In the genomic region with DNA sequence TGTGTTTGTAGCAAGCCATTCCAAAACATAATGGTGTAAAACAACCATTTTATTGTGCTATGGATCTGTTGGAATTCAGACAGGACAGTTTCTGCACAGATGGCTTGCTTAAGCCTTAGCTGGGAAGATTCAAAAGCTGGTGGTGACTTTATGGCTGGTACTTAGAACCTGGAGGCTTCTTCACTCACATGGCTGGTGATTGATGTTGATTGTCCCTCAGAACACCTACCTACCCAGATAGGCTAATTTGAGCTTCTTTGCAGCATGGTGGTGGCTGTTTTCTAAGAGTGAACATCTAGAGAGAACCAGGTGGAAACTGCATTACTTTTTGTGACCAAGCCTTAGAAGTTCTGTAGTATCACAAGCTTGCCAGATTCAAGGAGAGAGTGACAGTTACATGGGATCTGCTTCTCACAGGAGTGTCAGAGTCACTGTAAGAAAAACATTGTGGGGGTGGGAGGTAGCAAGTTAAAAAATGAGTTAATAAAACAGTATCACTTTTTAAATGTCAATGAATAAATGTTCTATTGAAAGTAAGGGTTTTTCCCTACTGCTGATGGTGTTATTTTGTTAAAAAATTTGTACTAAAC, we compare ENCODE assay signal across 2 cellular contexts.
TF ChIP-seq lines count a peak whose summit lies in the region.

No MANE protein-coding gene starts in this region.

TF ChIP-seq in HepG2, 621 proteins besides CTCF, POLR2A, EP300 and RAD21:
- TF ChIP-seq ZNF766 (CRISPR knock-in tag; IDR thresholded peaks at IDR 0.05; ENCODE audit: borderline replicate concordance) (no peak), FOXK1 (CRISPR knock-in tag; IDR thresholded peaks at IDR 0.05; ENCODE audit: borderline replicate concordance, low read depth) (no peak), PHF5A (CRISPR knock-in tag; IDR thresholded peaks at IDR 0.05; ENCODE audit: low read depth, unreplicated experiment) (no peak), DZIP1 (CRISPR knock-in tag; IDR thresholded peaks at IDR 0.05) (no peak)
- TF ChIP-seq, protein P1, sequence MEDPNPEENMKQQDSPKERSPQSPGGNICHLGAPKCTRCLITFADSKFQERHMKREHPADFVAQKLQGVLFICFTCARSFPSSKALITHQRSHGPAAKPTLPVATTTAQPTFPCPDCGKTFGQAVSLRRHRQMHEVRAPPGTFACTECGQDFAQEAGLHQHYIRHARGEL (CRISPR knock-in tag; IDR thresholded peaks at IDR 0.05) = no peak
- TF ChIP-seq, protein P2, sequence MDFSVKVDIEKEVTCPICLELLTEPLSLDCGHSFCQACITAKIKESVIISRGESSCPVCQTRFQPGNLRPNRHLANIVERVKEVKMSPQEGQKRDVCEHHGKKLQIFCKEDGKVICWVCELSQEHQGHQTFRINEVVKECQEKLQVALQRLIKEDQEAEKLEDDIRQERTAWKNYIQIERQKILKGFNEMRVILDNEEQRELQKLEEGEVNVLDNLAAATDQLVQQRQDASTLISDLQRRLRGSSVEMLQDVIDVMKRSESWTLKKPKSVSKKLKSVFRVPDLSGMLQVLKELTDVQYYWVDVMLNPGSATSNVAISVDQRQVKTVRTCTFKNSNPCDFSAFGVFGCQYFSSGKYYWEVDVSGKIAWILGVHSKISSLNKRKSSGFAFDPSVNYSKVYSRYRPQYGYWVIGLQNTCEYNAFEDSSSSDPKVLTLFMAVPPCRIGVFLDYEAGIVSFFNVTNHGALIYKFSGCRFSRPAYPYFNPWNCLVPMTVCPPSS (IDR thresholded peaks at IDR 0.05) = no peak

TF ChIP-seq in HEK293, 187 proteins besides CTCF, POLR2A, EP300 and RAD21:
- no peak for TF ChIP-seq FEZF1 (tag by site-specific recombination; IDR thresholded peaks at IDR 0.05)
- TF ChIP-seq, protein P3, sequence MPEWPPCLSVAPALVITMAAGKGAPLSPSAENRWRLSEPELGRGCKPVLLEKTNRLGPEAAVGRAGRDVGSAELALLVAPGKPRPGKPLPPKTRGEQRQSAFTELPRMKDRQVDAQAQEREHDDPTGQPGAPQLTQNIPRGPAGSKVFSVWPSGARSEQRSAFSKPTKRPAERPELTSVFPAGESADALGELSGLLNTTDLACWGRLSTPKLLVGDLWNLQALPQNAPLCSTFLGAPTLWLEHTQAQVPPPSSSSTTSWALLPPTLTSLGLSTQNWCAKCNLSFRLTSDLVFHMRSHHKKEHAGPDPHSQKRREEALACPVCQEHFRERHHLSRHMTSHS (tag by site-specific recombination; IDR thresholded peaks at IDR 0.05) = no peak
- no peak for TF ChIP-seq GLI2 (tag by site-specific recombination; IDR thresholded peaks at IDR 0.05; ENCODE audit: borderline replicate concordance, low read depth)
- peak; percentile 58 for TF ChIP-seq ZNF600 (tag by site-specific recombination; IDR thresholded peaks at IDR 0.05)
- no peak for TF ChIP-seq ZNF785 (tag by site-specific recombination; IDR thresholded peaks at IDR 0.05)
- TF ChIP-seq PRDM1 (tag by site-specific recombination; IDR thresholded peaks at IDR 0.05) = peak; percentile 31; the same call in 1 of the 2 replicates
- no peak for TF ChIP-seq SALL2 (tag by site-specific recombination; IDR thresholded peaks at IDR 0.05; ENCODE audit: borderline replicate concordance)
